24 cellular contexts compared by ENCODE assay signal in the genomic region with DNA sequence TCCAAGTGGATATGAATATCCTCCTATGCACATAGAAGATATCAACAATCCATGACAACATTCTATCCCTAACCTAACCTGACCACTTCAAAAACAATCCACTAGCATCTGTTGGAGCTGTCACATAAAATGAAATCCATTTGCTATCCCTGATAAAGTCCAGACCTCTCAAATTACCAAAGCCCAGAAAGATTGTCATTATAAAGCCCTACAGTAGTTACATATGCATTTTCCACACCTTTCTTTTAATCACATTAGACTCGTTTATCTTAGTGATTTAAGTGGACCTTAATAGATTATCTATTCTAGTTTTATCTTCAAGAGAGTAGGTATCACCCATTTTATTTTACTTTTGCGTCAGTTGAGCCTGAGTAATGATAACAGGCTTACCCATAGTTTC. TPM values are rescaled to one million over a fixed set of nuclear protein-coding genes. Genes with fewer than 3 reads are reported as not detected.
DNase-seq lines count a peak whose midpoint lies in the region; ATAC-seq, FAIRE-seq and TF ChIP-seq lines count a peak whose summit lies in the region.
"Had no signal": no experiment of that assay in that cellular context is flagged by ENCODE, and none has a peak within 500 bp of the region (broad histone marks: within the 10 kb centered on the region; RNA-seq: fewer than 3 reads in every experiment).

No MANE protein-coding gene starts in this region.

- H3K27ac ChIP-seq in SK-N-SH (ENCODE audit: low read depth in 2 of 2, low read length in 1 of 2): no peak overlapping the region
- H3K27ac ChIP-seq in astrocyte (ENCODE audit: low read depth, low read length): no peak overlapping the region
- peak overlapping the region; percentile 72 for H3K27ac ChIP-seq in mesendoderm (ENCODE audit: low read depth, low read length)
- no peak overlapping the region for H3K27ac ChIP-seq in sigmoid colon
- no peak overlapping the region for H3K27ac ChIP-seq in GM23338 (ENCODE audit: low read depth)
- H3K27ac ChIP-seq: BLaER1 had no signal

- H3K4me3 ChIP-seq in SK-N-SH (ENCODE audit: low read depth in 2 of 2, low read length in 1 of 2) (no peak overlapping the region), astrocyte (ENCODE audit: insufficient read depth, low read depth, low read length) (no peak overlapping the region), mesendoderm (ENCODE audit: low read length) (no peak overlapping the region), sigmoid colon (no peak overlapping the region), GM23338 (no peak overlapping the region)
- H3K4me3 ChIP-seq: BLaER1 had no signal

- H3F3A ChIP-seq in SK-N-SH (replicated peaks; ENCODE audit: insufficient read depth): peaks cover 10% of the 10 kb centered on the region
- 0 out of 2 replicates have a peak, but pooled peaks cover 4% of the 10 kb centered on the region for H3F3A ChIP-seq in GM23338 (replicated peaks; ENCODE audit: low read depth)

- no peak overlapping the region for H3K4ac ChIP-seq in mesendoderm (ENCODE audit: low read depth, low read length)

- WGBS in SK-N-SH (ENCODE audit: low lambda C conversion rate): 8% methylated on average over 2 of the region's 2 CpGs
- WGBS in mesendoderm (ENCODE audit: extremely low coverage, insufficient coverage, low lambda C conversion rate): no CpG with 5 or more reads among the region's 2 CpGs
- WGBS in sigmoid colon, 2 donors: 53 to 61% methylated on average over 2 of the region's 2 CpGs

- H3K79me2 ChIP-seq in SK-N-SH (ENCODE audit: insufficient read depth) (peaks cover 13% of the 10 kb centered on the region), astrocyte (ENCODE audit: insufficient read depth, low read length) (no peaks in the 10 kb centered on the region), mesendoderm (ENCODE audit: control insufficient read depth, insufficient read depth, low read length) (peaks cover 24% of the 10 kb centered on the region), GM23338 (replicated peaks; ENCODE audit: insufficient read depth) (peaks cover 46% of the 10 kb centered on the region)

- H2AK5ac ChIP-seq in mesendoderm (ENCODE audit: low read length): no peak overlapping the region

- DNase-seq in SK-N-SH (peak; percentile 45), astrocyte (ENCODE audit: low read depth) (no peak), mesendoderm (peak; percentile 66), sigmoid colon (no peak), GM23338 (ENCODE audit: low spot score) (no peak), H4 (ENCODE audit: low spot score) (no peak)
- DNase-seq: 8988T; ACHN; BE2C; C1 segment of cervical spinal cord; Caco-2; Calu3; CD4-positive, alpha-beta memory T cell; CD4-positive, CD25-positive, alpha-beta regulatory T cell; CD8-positive, alpha-beta memory T cell; DMS79 treated with DMSO at 0.1 percent for 48 hours; GF-D8 had no signal

- TF ChIP-seq RAD21 in SK-N-SH (IDR thresholded peaks at IDR 0.05; ENCODE audit: low read length): no peak

- POLR2A ChIA-PET in SK-N-SH (lab: Yijun Ruan, JAX): no interaction called here

- no peak overlapping the region for H2BK120ac ChIP-seq in mesendoderm (ENCODE audit: low read depth, low read length)

- TF ChIP-seq CTCF in SK-N-SH (IDR thresholded peaks at IDR 0.05): no peak
- TF ChIP-seq CTCF in astrocyte (IDR thresholded peaks at IDR 0.05; ENCODE audit: insufficient read depth, low read depth, low read length): no peak
- TF ChIP-seq CTCF in sigmoid colon (IDR thresholded peaks at IDR 0.05): no peak
- no peak for TF ChIP-seq CTCF in GM23338 (conservative IDR thresholded peaks at IDR 0.05; ENCODE audit: low read depth in 2 of 2)

- peaks cover 22% of the 10 kb centered on the region for H3K79me1 ChIP-seq in mesendoderm (ENCODE audit: low read length)

- H3K9me2 ChIP-seq in SK-N-SH: no peaks in the 10 kb centered on the region
- H3K9me2 ChIP-seq in GM23338 (ENCODE audit: insufficient read depth): peaks cover 4% of the 10 kb centered on the region; the same call in 1 of the 2 replicates

- no peak overlapping the region for H4K5ac ChIP-seq in mesendoderm (ENCODE audit: low read length)

- H3K4me1 ChIP-seq in SK-N-SH (ENCODE audit: control insufficient read depth in 1 of 2, insufficient read depth in 2 of 2, low read depth in 1 of 2, low read length in 1 of 2) (peaks cover 2 to 11% of the 10 kb centered on the region in 2 experiments; a peak in 3 of 4 replicates), astrocyte (ENCODE audit: insufficient read depth, low read length) (no peaks in the 10 kb centered on the region), mesendoderm (ENCODE audit: control insufficient read depth, low read depth, low read length) (peaks cover 23% of the 10 kb centered on the region), sigmoid colon (no peaks in the 10 kb centered on the region), GM23338 (ENCODE audit: insufficient read depth) (peaks cover 25% of the 10 kb centered on the region)
- H3K4me1 ChIP-seq: BLaER1, Caco-2 had no signal

- no peak for ATAC-seq in GM23338

- H2AFZ ChIP-seq in SK-N-SH (ENCODE audit: low read depth): no peak overlapping the region
- H2AFZ ChIP-seq in astrocyte (ENCODE audit: low read depth, low read length): no peak overlapping the region
- H2AFZ ChIP-seq in GM23338: no peak overlapping the region

- H3K9me3 ChIP-seq in SK-N-SH: no peaks in the 10 kb centered on the region
- H3K9me3 ChIP-seq in astrocyte (ENCODE audit: insufficient read depth, low read depth, low read length): no peaks in the 10 kb centered on the region
- no peaks in the 10 kb centered on the region for H3K9me3 ChIP-seq in sigmoid colon
- H3K9me3 ChIP-seq: BE2C, BLaER1, Caco-2 had no signal

- no peak overlapping the region for H3K56ac ChIP-seq in mesendoderm (ENCODE audit: low read length)

- no peak for TF ChIP-seq POLR2A in sigmoid colon (IDR thresholded peaks at IDR 0.05)

- H3K27me3 ChIP-seq in SK-N-SH (ENCODE audit: insufficient read depth) (no peaks in the 10 kb centered on the region), astrocyte (ENCODE audit: insufficient read depth, low read length) (no peaks in the 10 kb centered on the region), mesendoderm (ENCODE audit: insufficient read depth, low read length, poor library complexity) (no peaks in the 10 kb centered on the region), sigmoid colon (no peaks in the 10 kb centered on the region), GM23338 (ENCODE audit: insufficient read depth) (no peaks in the 10 kb centered on the region)
- H3K27me3 ChIP-seq: BE2C, BLaER1 had no signal

- TF ChIP-seq EP300 in SK-N-SH (IDR thresholded peaks at IDR 0.05; ENCODE audit: borderline replicate concordance in 1 of 2, low read depth in 1 of 2, low read length in 1 of 2) (peak in 1 of 2 experiments; percentile 43; a peak in 1 of 4 replicates), sigmoid colon (IDR thresholded peaks at IDR 0.05) (no peak)

- FAIRE-seq in astrocyte (lab: Jason Lieb, UNC): peak; percentile 13
- FAIRE-seq: A204.1, D721Med, G401.6, GM12891, GM19239 had no signal

- H4K20me1 ChIP-seq in SK-N-SH (ENCODE audit: insufficient read depth): no peaks in the 10 kb centered on the region
- H4K20me1 ChIP-seq in astrocyte (ENCODE audit: insufficient read depth, low read length): no peaks in the 10 kb centered on the region
- no peaks in the 10 kb centered on the region; the same call in 1 of the 2 replicates for H4K20me1 ChIP-seq in GM23338 (replicated peaks; ENCODE audit: insufficient read depth)
- H4K20me1 ChIP-seq: BLaER1 had no signal

- no peaks in the 10 kb centered on the region for H3K36me3 Mint-ChIP-seq in astrocyte (ENCODE audit: low read depth, unreplicated experiment)
- H3K36me3 Mint-ChIP-seq in GM23338 (ENCODE audit: low read depth): peaks cover 17% of the 10 kb centered on the region
- H3K36me3 Mint-ChIP-seq: CD14-positive monocyte; CD4-positive, alpha-beta memory T cell; CD4-positive, CD25-positive, alpha-beta regulatory T cell; CD8-positive, alpha-beta memory T cell had no signal

- CTCF ChIA-PET in SK-N-SH (lab: Yijun Ruan, JAX): interaction anchor here (1.3 to 1.5 kb wide), 2 partner anchors 22 to 225 kb away, joined by 3 to 4 read pairs; no protein-coding TSS in a partner anchor

- no peak overlapping the region for H3K9ac ChIP-seq in SK-N-SH
- H3K9ac ChIP-seq in astrocyte (ENCODE audit: low read length): no peak overlapping the region
- no peak overlapping the region for H3K9ac ChIP-seq in mesendoderm (ENCODE audit: low read length)
- H3K9ac ChIP-seq: BLaER1 had no signal

- H2BK15ac ChIP-seq in mesendoderm (replicated peaks; ENCODE audit: low read depth): no peak overlapping the region

- H3K18ac ChIP-seq in mesendoderm (ENCODE audit: low read length): no peak overlapping the region

- H3K27me3 Mint-ChIP-seq in astrocyte (ENCODE audit: low read depth, unreplicated experiment): no peaks in the 10 kb centered on the region
- H3K27me3 Mint-ChIP-seq in GM23338 (ENCODE audit: insufficient read depth, low read depth, poor library complexity): peaks cover 3% of the 10 kb centered on the region
- H3K27me3 Mint-ChIP-seq: CD4-positive, CD25-positive, alpha-beta regulatory T cell had no signal

- no peak overlapping the region for H4K8ac ChIP-seq in mesendoderm (ENCODE audit: low read depth, low read length)

- no peak overlapping the region for H3K4me3 Mint-ChIP-seq in astrocyte (ENCODE audit: unreplicated experiment)
- H3K4me3 Mint-ChIP-seq in GM23338: no peak overlapping the region
- H3K4me3 Mint-ChIP-seq: CD14-positive monocyte; CD4-positive, alpha-beta memory T cell; CD4-positive, CD25-positive, alpha-beta regulatory T cell; CD8-positive, alpha-beta memory T cell had no signal

- intact Hi-C loops in sigmoid colon (cut with DNase I): no loop called here

- no peak overlapping the region for H3K4me2 ChIP-seq in SK-N-SH
- H3K4me2 ChIP-seq in astrocyte (ENCODE audit: low read length): no peak overlapping the region
- H3K4me2 ChIP-seq in mesendoderm (ENCODE audit: low read length): no peak overlapping the region
- no peak overlapping the region for H3K4me2 ChIP-seq in GM23338
- H3K4me2 ChIP-seq: BLaER1 had no signal

- H3K9me3 Mint-ChIP-seq in astrocyte (ENCODE audit: unreplicated experiment): no peaks in the 10 kb centered on the region
- no peaks in the 10 kb centered on the region for H3K9me3 Mint-ChIP-seq in GM23338
- H3K9me3 Mint-ChIP-seq: CD8-positive, alpha-beta memory T cell had no signal

- no peak overlapping the region for H3K23ac ChIP-seq in mesendoderm (ENCODE audit: low read length)

- H3K4me1 Mint-ChIP-seq in astrocyte (ENCODE audit: low read depth, unreplicated experiment): peaks cover 7% of the 10 kb centered on the region
- H3K4me1 Mint-ChIP-seq in GM23338: peaks cover 27% of the 10 kb centered on the region
- H3K4me1 Mint-ChIP-seq: CD4-positive, alpha-beta memory T cell; CD4-positive, CD25-positive, alpha-beta regulatory T cell; CD8-positive, alpha-beta memory T cell had no signal

- H3K27ac Mint-ChIP-seq in astrocyte (ENCODE audit: unreplicated experiment) (no peak overlapping the region), GM23338 (no peak overlapping the region)
- H3K27ac Mint-ChIP-seq: CD14-positive monocyte; CD4-positive, alpha-beta memory T cell; CD4-positive, CD25-positive, alpha-beta regulatory T cell; CD8-positive, alpha-beta memory T cell had no signal

- H3K36me3 ChIP-seq in SK-N-SH (replicated peaks in 1 of 2; ENCODE audit: control insufficient read depth in 1 of 2, insufficient read depth in 2 of 2, low read length in 1 of 2) (peaks cover 0 to 6% of the 10 kb centered on the region in 2 experiments), astrocyte (ENCODE audit: insufficient read depth, low read length) (peaks cover 3% of the 10 kb centered on the region), mesendoderm (ENCODE audit: control insufficient read depth, insufficient read depth, low read length) (no peaks in the 10 kb centered on the region), sigmoid colon (no peaks in the 10 kb centered on the region), GM23338 (ENCODE audit: insufficient read depth) (no peaks in the 10 kb centered on the region)
- H3K36me3 ChIP-seq: BE2C, BLaER1 had no signal

- peak overlapping the region; percentile 86 for H2BK5ac ChIP-seq in mesendoderm (ENCODE audit: low read length)

RNA-seq across cellular contexts. Expression of gene LDB2, which starts 30.6 kb away (rescaled TPM):
- polyA plus RNA-seq in SK-N-SH (2012; rRNA removed) (11.0 and 18.5 TPM in 2 replicates), sigmoid colon (1 to 10 TPM; 2.1 to 6.6 (median 6.1) TPM), GM23338 (2016; fragmentation: Nextera tagmentation; extraction: Ambion mirVana) (48.6 and 51.3 TPM in 2 replicates)
- polyA plus RNA-seq in SK-N-SH (2012; cell fraction: cytosol; rRNA removed): 9.3 and 12.4 TPM in 2 replicates
- 9.8 and 14.2 TPM in 2 replicates for polyA plus RNA-seq in SK-N-SH (2012; cell fraction: nucleus; rRNA removed)
- total RNA-seq in astrocyte (4.9 and 9.4 TPM in 2 replicates), sigmoid colon (10 to 100 TPM; 18.3 to 28.5 (median 20.5) TPM)
- polyA plus RNA-seq in mesendoderm (2013, experiment 1 of 2): 73.5 TPM
- 73.8 TPM for polyA plus RNA-seq in mesendoderm (2013, experiment 2 of 2)
- 80.1 and 89.1 TPM in 2 replicates for total RNA-seq in GM23338 (2014; rRNA removed; shearing (Covaris generic))
- total RNA-seq in H4 (2014; rRNA removed; shearing (Covaris generic)): 16.8 and 21.6 TPM in 2 replicates
- total RNA-seq: Caco-2; Calu3; CD4-positive, alpha-beta memory T cell; CD4-positive, CD25-positive, alpha-beta regulatory T cell; CD8-positive, alpha-beta memory T cell had no signal
- polyA plus RNA-seq: CD14-positive monocyte; CD4-positive, alpha-beta memory T cell; CD4-positive, CD25-positive, alpha-beta regulatory T cell; CD8-positive, alpha-beta memory T cell had no signal

Comparison
In these comparisons a context has a peak if more than half of its experiments do, and no peak if none do; other contexts are left out.
1. DNase-seq: peak in SK-N-SH (single experiment) and mesendoderm (single experiment); none in astrocyte (single experiment), sigmoid colon (single experiment), GM23338 (single experiment) and H4 (single experiment).